1 cellular context compared by ENCODE assay signal in the genomic region with DNA sequence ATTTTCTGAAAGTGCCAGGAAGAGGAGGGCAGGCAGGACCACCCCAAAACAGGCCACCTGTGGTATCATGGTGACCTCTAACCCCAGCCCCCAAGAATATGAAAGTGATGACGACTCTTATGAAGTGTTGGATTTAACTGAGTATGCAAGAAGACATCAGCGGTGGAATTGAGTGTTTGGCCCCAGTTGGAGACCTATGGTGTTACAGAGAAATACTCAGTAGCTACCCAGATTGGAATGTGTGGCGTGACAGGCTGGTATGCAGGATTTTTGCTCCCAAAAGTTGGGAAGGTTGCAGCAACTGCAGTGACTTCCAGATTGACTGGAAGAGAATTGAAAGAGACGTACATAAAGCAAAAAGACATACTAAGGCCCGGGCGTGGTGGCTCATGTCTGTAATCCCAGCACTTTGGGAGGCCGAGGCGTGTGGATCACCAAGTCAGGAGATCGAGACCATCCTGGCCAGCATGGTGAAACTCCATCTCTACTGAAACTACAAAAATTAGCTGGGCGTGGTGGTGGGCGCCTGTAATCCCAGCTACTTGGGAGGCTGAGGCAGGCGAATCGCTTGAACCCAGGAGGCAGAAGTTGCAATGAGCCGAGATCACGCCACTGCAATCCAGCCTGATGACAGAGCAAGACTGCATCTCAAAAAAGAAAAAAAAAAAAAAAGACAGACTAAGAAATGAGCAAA. TPM values are rescaled to one million over a fixed set of nuclear protein-coding genes. Genes with fewer than 3 reads are reported as not detected.
"Had no signal": no experiment of that assay in that cellular context is flagged by ENCODE, and none has a peak within 500 bp of the region (broad histone marks: within the 10 kb centered on the region; RNA-seq: fewer than 3 reads in every experiment).

No MANE protein-coding gene starts in this region.

RNA-seq across cellular contexts. Expression of a gene that starts 2.7 kb away (rescaled TPM):
- polyA plus RNA-seq: immature natural killer cell had no signal
